ENCODE assay signal across 34 cellular contexts in genomic region chr2:81171447-81171846, GRCh38.
"Had no signal": no experiment of that assay in that cellular context is flagged by ENCODE, and none has a peak within 500 bp of the region (broad histone marks: within the 10 kb centered on the region; RNA-seq: fewer than 3 reads in every experiment).

No MANE protein-coding gene starts in this region.

- H3K36me3 ChIP-seq: MG63 had no signal

- H3K4me3 ChIP-seq: MG63 had no signal

- H3K9me3 ChIP-seq: MG63 had no signal

- H3K27me3 ChIP-seq: MG63 had no signal

- DNase-seq: Karpas-422, Kasumi-1, MG63, MM.1S, MV-4-11, NCI-H1048, NCI-H1092, NCI-H1092 treated with DMSO at 0.1 percent for 48 hours, NCI-H1105, NCI-H1105 treated with DMSO at 0.1 percent for 48 hours, NCI-H1417, NCI-H1417 treated with DMSO at 0.1 percent for 48 hours, NCI-H1436, NCI-H1436 treated with DMSO at 0.1 percent for 48 hours, NCI-H146, NCI-H1694, NCI-H1694 treated with DMSO at 0.1 percent for 48 hours, NCI-H187, NCI-H187 treated with DMSO at 0.1 percent for 48 hours, NCI-H1930, NCI-H2029, NCI-H2029 treated with DMSO at 0.1 percent for 48 hours, NCI-H2081, NCI-H2081 treated with DMSO at 0.1 percent for 48 hours, NCI-H2107, NCI-H2171, NCI-H2171 treated with DMSO at 0.1 percent for 48 hours, NCI-H2227 treated with DMSO at 0.1 percent for 48 hours, NCI-H226, NCI-H345, NCI-H446, NCI-H446 treated with DMSO at 0.1 percent for 48 hours, NCI-H510A, NCI-H510A treated with DMSO at 0.1 percent for 48 hours had no signal
